ENCODE assay signal across 1 cellular context in the genomic region with DNA sequence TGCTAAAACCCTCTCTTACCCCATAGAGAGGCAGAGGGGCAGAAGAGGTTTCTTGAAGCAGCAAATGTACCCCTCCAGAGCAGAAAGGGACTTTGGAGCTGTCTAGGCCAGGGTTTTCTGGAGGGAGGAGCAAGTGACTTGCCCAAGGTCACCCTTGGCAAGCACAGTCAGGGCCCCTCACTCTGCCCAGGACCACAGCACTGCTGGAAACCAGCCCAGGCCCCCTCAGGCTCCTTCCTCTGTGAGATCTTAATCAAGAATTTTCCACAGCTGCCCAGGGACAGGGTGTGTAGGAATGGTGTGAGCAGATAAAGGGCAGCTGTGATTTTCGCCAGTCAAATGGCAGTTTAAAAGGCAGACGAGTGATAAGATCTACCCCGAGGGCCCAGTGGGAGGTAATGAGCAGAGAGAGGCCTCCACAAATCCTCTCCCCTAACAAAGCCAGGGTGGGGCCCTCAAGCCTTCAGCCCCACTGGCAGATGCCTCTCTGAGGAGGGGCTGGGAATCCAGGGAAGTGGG.
TF ChIP-seq lines count a peak whose summit lies in the region.

No MANE protein-coding gene starts in this region.

TF ChIP-seq in HCT116, 20 proteins besides CTCF, POLR2A, EP300 and RAD21 (continued from another document):
- no peak for TF ChIP-seq YY1 (IDR thresholded peaks at IDR 0.05; ENCODE audit: extremely low read depth, insufficient replicate concordance, low read depth, low read length)
- no peak for TF ChIP-seq TCF7L2 (IDR thresholded peaks at IDR 0.05; ENCODE audit: borderline replicate concordance, extremely low read depth, insufficient read depth, insufficient read length)
- no peak for TF ChIP-seq JUND (IDR thresholded peaks at IDR 0.05)
- no peak for TF ChIP-seq SRF (IDR thresholded peaks at IDR 0.05; ENCODE audit: low read depth)
- TF ChIP-seq EZH2phosphoT487 (IDR thresholded peaks at IDR 0.05; ENCODE audit: borderline replicate concordance) = no peak
- TF ChIP-seq, protein P1, sequence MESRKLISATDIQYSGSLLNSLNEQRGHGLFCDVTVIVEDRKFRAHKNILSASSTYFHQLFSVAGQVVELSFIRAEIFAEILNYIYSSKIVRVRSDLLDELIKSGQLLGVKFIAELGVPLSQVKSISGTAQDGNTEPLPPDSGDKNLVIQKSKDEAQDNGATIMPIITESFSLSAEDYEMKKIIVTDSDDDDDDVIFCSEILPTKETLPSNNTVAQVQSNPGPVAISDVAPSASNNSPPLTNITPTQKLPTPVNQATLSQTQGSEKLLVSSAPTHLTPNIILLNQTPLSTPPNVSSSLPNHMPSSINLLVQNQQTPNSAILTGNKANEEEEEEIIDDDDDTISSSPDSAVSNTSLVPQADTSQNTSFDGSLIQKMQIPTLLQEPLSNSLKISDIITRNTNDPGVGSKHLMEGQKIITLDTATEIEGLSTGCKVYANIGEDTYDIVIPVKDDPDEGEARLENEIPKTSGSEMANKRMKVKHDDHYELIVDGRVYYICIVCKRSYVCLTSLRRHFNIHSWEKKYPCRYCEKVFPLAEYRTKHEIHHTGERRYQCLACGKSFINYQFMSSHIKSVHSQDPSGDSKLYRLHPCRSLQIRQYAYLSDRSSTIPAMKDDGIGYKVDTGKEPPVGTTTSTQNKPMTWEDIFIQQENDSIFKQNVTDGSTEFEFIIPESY (IDR thresholded peaks at IDR 0.05; ENCODE audit: extremely low read depth, insufficient replicate concordance, low read length) = no peak
